8 cellular contexts compared by ENCODE assay signal in genomic region chr5:125408582-125409069, GRCh38.
DNase-seq lines count a peak whose midpoint lies in the region; ATAC-seq and TF ChIP-seq lines count a peak whose summit lies in the region.

No MANE protein-coding gene starts in this region.

- H3K36me3 Mint-ChIP-seq in Caco-2 (ENCODE audit: insufficient read depth, unreplicated experiment) = no peaks in the 10 kb centered on the region
- H3K36me3 Mint-ChIP-seq in activated naive CD8-positive, alpha-beta T cell treated with anti-CD3 and anti-CD28 coated beads, Interleukin-2, amount 50 U/mL, for 24 hours (ENCODE audit: low read depth) = no peaks in the 10 kb centered on the region

- peaks cover 31% of the 10 kb centered on the region for H3K4me1 Mint-ChIP-seq in Caco-2 (ENCODE audit: low read depth, unreplicated experiment)
- peaks cover 24% of the 10 kb centered on the region for H3K4me1 Mint-ChIP-seq in activated naive CD8-positive, alpha-beta T cell treated with anti-CD3 and anti-CD28 coated beads, Interleukin-2, amount 50 U/mL, for 24 hours

- intact Hi-C loops in Caco-2 (cut with micrococcal nuclease; ENCODE audit: unreplicated experiment) = loop anchor here (10.0 kb wide), 1 partner anchor 394 kb away; no protein-coding TSS in a partner anchor
- intact Hi-C loops in thyroid gland (cut with DNase I) = no loop called here
- intact Hi-C loops in testis (cut with DNase I; ENCODE audit: low total_unique reads) = no loop called here

- CTCF ChIA-PET in Caco-2 (lab: Charles Lee) = no interaction called here

- DNase-seq in Caco-2 (no peak), medulla oblongata (ENCODE audit: extremely low spot score) (peak; percentile 36), DMS114 treated with DMSO at 0.1 percent for 48 hours (lab: John Stamatoyannopoulos, UW; ENCODE audit: unreplicated experiment) (no peak), thyroid gland (no peak), testis (no peak)
- no peak for DNase-seq in activated naive CD8-positive, alpha-beta T cell treated with anti-CD3 and anti-CD28 coated beads, Interleukin-2, amount 50 U/mL, for 24 hours

- peak overlapping the region; percentile 25 for H3K27ac Mint-ChIP-seq in Caco-2 (ENCODE audit: unreplicated experiment)
- H3K27ac Mint-ChIP-seq in activated naive CD8-positive, alpha-beta T cell treated with anti-CD3 and anti-CD28 coated beads, Interleukin-2, amount 50 U/mL, for 24 hours = no peak overlapping the region

- H3K4me3 Mint-ChIP-seq in Caco-2 (ENCODE audit: unreplicated experiment) = no peak overlapping the region
- H3K4me3 Mint-ChIP-seq in activated naive CD8-positive, alpha-beta T cell treated with anti-CD3 and anti-CD28 coated beads, Interleukin-2, amount 50 U/mL, for 24 hours = no peak overlapping the region

- no peaks in the 10 kb centered on the region for H3K27me3 ChIP-seq in Caco-2 (replicated peaks; ENCODE audit: control insufficient read depth, insufficient read depth, low read length)
- H3K27me3 ChIP-seq in thyroid gland = no peaks in the 10 kb centered on the region
- no peaks in the 10 kb centered on the region for H3K27me3 ChIP-seq in testis

- H3K9me3 ChIP-seq in Caco-2 (0 out of 2 replicates have a peak, but pooled peaks cover 3% of the 10 kb centered on the region), thyroid gland (no peaks in the 10 kb centered on the region), testis (no peaks in the 10 kb centered on the region)

- 85 to 89% methylated on average over 1 of the region's 1 CpG for WGBS in thyroid gland, 2 donors
- 68 to 77% methylated on average over 1 of the region's 1 CpG for WGBS in testis, 2 donors

- no peaks in the 10 kb centered on the region for H3K9me3 Mint-ChIP-seq in Caco-2 (ENCODE audit: unreplicated experiment)
- no peaks in the 10 kb centered on the region for H3K9me3 Mint-ChIP-seq in activated naive CD8-positive, alpha-beta T cell treated with anti-CD3 and anti-CD28 coated beads, Interleukin-2, amount 50 U/mL, for 24 hours

- TF ChIP-seq CTCF in Caco-2 (IDR thresholded peaks at IDR 0.05; ENCODE audit: insufficient read depth in 1 of 2, low read depth in 1 of 2, low read length in 1 of 2, severe bottlenecking in 1 of 2, unreplicated experiment in 1 of 2) (no peak), thyroid gland (IDR thresholded peaks at IDR 0.05) (no peak), testis (IDR thresholded peaks at IDR 0.05) (no peak)

- no peaks in the 10 kb centered on the region for H3K27me3 Mint-ChIP-seq in Caco-2 (ENCODE audit: insufficient read depth, unreplicated experiment)
- no peaks in the 10 kb centered on the region for H3K27me3 Mint-ChIP-seq in activated naive CD8-positive, alpha-beta T cell treated with anti-CD3 and anti-CD28 coated beads, Interleukin-2, amount 50 U/mL, for 24 hours

- POLR2A ChIA-PET in Caco-2 (lab: Charles Lee) = no interaction called here

- no peak for TF ChIP-seq POLR2A in thyroid gland (IDR thresholded peaks at IDR 0.05)
- TF ChIP-seq POLR2A in testis (IDR thresholded peaks at IDR 0.05) = no peak

- H3K36me3 ChIP-seq in Caco-2 (ENCODE audit: control insufficient read depth, insufficient read depth, low read length) (no peaks in the 10 kb centered on the region), thyroid gland (no peaks in the 10 kb centered on the region), testis (ENCODE audit: low read depth, missing control alignments) (no peaks in the 10 kb centered on the region)

- peak; percentile 36 for ATAC-seq in GM19372 (IDR thresholded peaks at IDR 0.05; ENCODE audit: low read depth, unreplicated experiment)
- ATAC-seq in HG03442 (IDR thresholded peaks at IDR 0.05; ENCODE audit: unreplicated experiment) = peak; percentile 40
- peak; percentile 92 for ATAC-seq in activated naive CD8-positive, alpha-beta T cell treated with anti-CD3 and anti-CD28 coated beads, Interleukin-2, amount 50 U/mL, for 24 hours

- H3K27ac ChIP-seq in thyroid gland (no peak overlapping the region), testis (no peak overlapping the region)

- BruUV-seq in Caco-2 (replicated peaks; lab: Mats Ljungman, UMichigan) = no TSS peak

- H3K4me3 ChIP-seq in Caco-2 (ENCODE audit: low read depth, low read length) = no peak overlapping the region
- no peak overlapping the region for H3K4me3 ChIP-seq in thyroid gland (replicated peaks in 1 of 3)
- no peak overlapping the region for H3K4me3 ChIP-seq in testis

- H3K4me1 ChIP-seq in Caco-2 (peaks cover 28% of the 10 kb centered on the region), thyroid gland (peaks cover 31 to 45% of the 10 kb centered on the region in 2 donors), testis (peaks cover 36% of the 10 kb centered on the region)

Comparison
In these comparisons a context has a peak if more than half of its experiments do, and no peak if none do; other contexts are left out.
1. ATAC-seq: peak in every context shown above with its lines; median percentile 92 in activated naive CD8-positive, alpha-beta T cell treated with anti-CD3 and anti-CD28 coated beads, Interleukin-2, amount 50 U/mL, for 24 hours; 40 in HG03442; 36 in GM19372.